ENCODE assay signal across 8 cellular contexts in genomic region chr14:64878775-64879634, GRCh38. TPM values are rescaled to one million over a fixed set of nuclear protein-coding genes. Genes with fewer than 3 reads are reported as not detected.
DNase-seq lines count a peak whose midpoint lies in the region; ATAC-seq and TF ChIP-seq lines count a peak whose summit lies in the region.

No MANE protein-coding gene starts in this region.

- H3K27me3 Mint-ChIP-seq in CD8-positive, alpha-beta T cell (ENCODE audit: low read depth): peaks cover 14% of the 10 kb centered on the region
- peaks cover 69% of the 10 kb centered on the region for H3K27me3 Mint-ChIP-seq in WTC11 (ENCODE audit: low read depth)
- peaks cover 55% of the 10 kb centered on the region for H3K27me3 Mint-ChIP-seq in stimulated activated memory B cell treated with anti-CD40 and anti-IgM and Interleukin-4, amounts not matched to agents 10 μg/mL and 1 μg/mL and 100 μg/mL, for 72 hours

- TF ChIP-seq CTCF in CD8-positive, alpha-beta T cell (IDR thresholded peaks at IDR 0.05): no peak
- no peak for TF ChIP-seq CTCF in WTC11 (IDR thresholded peaks at IDR 0.05)

- H3K9me3 ChIP-seq in CD8-positive, alpha-beta T cell (ENCODE audit: low read length): no peaks in the 10 kb centered on the region
- H3K9me3 ChIP-seq in iPS-18a (ENCODE audit: control insufficient read depth, low read depth, low read length): no peaks in the 10 kb centered on the region

- no peaks in the 10 kb centered on the region for H3K36me3 Mint-ChIP-seq in CD8-positive, alpha-beta T cell
- H3K36me3 Mint-ChIP-seq in WTC11: no peaks in the 10 kb centered on the region
- no peaks in the 10 kb centered on the region for H3K36me3 Mint-ChIP-seq in stimulated activated memory B cell treated with anti-CD40 and anti-IgM and Interleukin-4, amounts not matched to agents 10 μg/mL and 1 μg/mL and 100 μg/mL, for 72 hours

- H3K4me3 Mint-ChIP-seq in CD8-positive, alpha-beta T cell: peak overlapping the region; percentile 59
- peak overlapping the region; percentile 75 for H3K4me3 Mint-ChIP-seq in WTC11
- H3K4me3 Mint-ChIP-seq in stimulated activated memory B cell treated with anti-CD40 and anti-IgM and Interleukin-4, amounts not matched to agents 10 μg/mL and 1 μg/mL and 100 μg/mL, for 72 hours: peak overlapping the region; percentile 53

- H3K27ac ChIP-seq in CD8-positive, alpha-beta T cell (ENCODE audit: low read depth, low read length): no peak overlapping the region
- H3K27ac ChIP-seq in iPS-18a (ENCODE audit: low read length): no peak overlapping the region

- no peaks in the 10 kb centered on the region for H3K36me3 ChIP-seq in CD8-positive, alpha-beta T cell (ENCODE audit: insufficient read depth, low read length)
- no peaks in the 10 kb centered on the region for H3K36me3 ChIP-seq in iPS-18a (ENCODE audit: control insufficient read depth, low read depth, low read length)

- no peak overlapping the region for H3K9ac ChIP-seq in iPS-18a (ENCODE audit: low read length)

- ATAC-seq in CD8-positive, alpha-beta T cell: no peak
- peak; percentile 13 for ATAC-seq in HG03432 (IDR thresholded peaks at IDR 0.05; ENCODE audit: unreplicated experiment)
- ATAC-seq in WTC11: peak; percentile 30
- peak; percentile 24 for ATAC-seq in stimulated activated memory B cell treated with anti-CD40 and anti-IgM and Interleukin-4, amounts not matched to agents 10 μg/mL and 1 μg/mL and 100 μg/mL, for 72 hours
- ATAC-seq in GM21786 (IDR thresholded peaks at IDR 0.05; ENCODE audit: unreplicated experiment): no peak
- ATAC-seq in GM21737 (IDR thresholded peaks at IDR 0.05; ENCODE audit: unreplicated experiment): no peak

- H3K4me1 Mint-ChIP-seq in CD8-positive, alpha-beta T cell (ENCODE audit: low read depth): peaks cover 8% of the 10 kb centered on the region
- peaks cover 18% of the 10 kb centered on the region for H3K4me1 Mint-ChIP-seq in WTC11
- peaks cover 15% of the 10 kb centered on the region for H3K4me1 Mint-ChIP-seq in stimulated activated memory B cell treated with anti-CD40 and anti-IgM and Interleukin-4, amounts not matched to agents 10 μg/mL and 1 μg/mL and 100 μg/mL, for 72 hours

- H3K4me1 ChIP-seq in CD8-positive, alpha-beta T cell (ENCODE audit: insufficient read depth, low read length): no peaks in the 10 kb centered on the region
- peaks cover 11% of the 10 kb centered on the region for H3K4me1 ChIP-seq in iPS-18a (ENCODE audit: control insufficient read depth, low read depth, low read length)

- no peaks in the 10 kb centered on the region for H3K27me3 ChIP-seq in CD8-positive, alpha-beta T cell (ENCODE audit: insufficient read depth, low read length)
- H3K27me3 ChIP-seq in iPS-18a (ENCODE audit: control insufficient read depth, insufficient read depth, low read length): peaks cover 64% of the 10 kb centered on the region

- peak in 1 of 7 experiments; percentile 5 for DNase-seq in CD8-positive, alpha-beta T cell
- DNase-seq in WTC11 (ENCODE audit: low spot score) (peak; percentile 41), pons (ENCODE audit: low spot score) (no peak)

- CTCF ChIA-PET in CD8-positive, alpha-beta T cell (lab: Charles Lee): interaction anchor here (1.7 to 7.0 kb wide), 2 partner anchors 13 to 14 kb away, joined by 4 to 51 read pairs; no protein-coding TSS in a partner anchor
- CTCF ChIA-PET in WTC11 (lab: Charles Lee): interaction anchor here (0.6 to 4.4 kb wide), 14 partner anchors 9 to 141 kb away, joined by 3 to 65 read pairs (median 6); no protein-coding TSS in a partner anchor

- peak overlapping the region; percentile 51 for H3K4me3 ChIP-seq in CD8-positive, alpha-beta T cell (ENCODE audit: low read depth, low read length)
- H3K4me3 ChIP-seq in iPS-18a (ENCODE audit: low read length): peak overlapping the region; percentile 77

- POLR2A ChIA-PET in CD8-positive, alpha-beta T cell (lab: Charles Lee): interaction anchor here (1.3 to 1.4 kb wide), 3 partner anchors 36 to 223 kb away, joined by 3 read pairs; partner anchors contain the start of gene MAX
- POLR2A ChIA-PET in WTC11 (lab: Charles Lee): interaction anchor here (0.5 to 1.8 kb wide), 3 partner anchors 13 to 932 kb away, joined by 3 to 5 read pairs (median 3); no protein-coding TSS in a partner anchor

- intact Hi-C loops in CD8-positive, alpha-beta T cell (cut with DNase I, micrococcal nuclease): no loop called here

- no peak overlapping the region for H3K27ac Mint-ChIP-seq in CD8-positive, alpha-beta T cell
- no peak overlapping the region for H3K27ac Mint-ChIP-seq in WTC11
- no peak overlapping the region for H3K27ac Mint-ChIP-seq in stimulated activated memory B cell treated with anti-CD40 and anti-IgM and Interleukin-4, amounts not matched to agents 10 μg/mL and 1 μg/mL and 100 μg/mL, for 72 hours

- no peaks in the 10 kb centered on the region for H3K9me3 Mint-ChIP-seq in CD8-positive, alpha-beta T cell
- no peaks in the 10 kb centered on the region for H3K9me3 Mint-ChIP-seq in WTC11
- no peaks in the 10 kb centered on the region for H3K9me3 Mint-ChIP-seq in stimulated activated memory B cell treated with anti-CD40 and anti-IgM and Interleukin-4, amounts not matched to agents 10 μg/mL and 1 μg/mL and 100 μg/mL, for 72 hours

TF ChIP-seq in WTC11, 78 proteins besides CTCF, POLR2A, EP300 and RAD21:
- no peak for TF ChIP-seq ELF4 (CRISPR knock-in tag; IDR thresholded peaks at IDR 0.05; ENCODE audit: low read depth)
- TF ChIP-seq ZNF219 (CRISPR knock-in tag; IDR thresholded peaks at IDR 0.05; ENCODE audit: borderline replicate concordance): 0 out of 2 replicates have a peak, but pooled peaks have one; percentile 23
TF ChIP-seq in WTC11: peak in this region for 1.

RNA-seq across cellular contexts. Expression of gene SPTB, which starts 0.7 kb away (rescaled TPM):
- not detected for total RNA-seq in CD8-positive, alpha-beta T cell
- 2.5 to 3.2 TPM (median 2.8 TPM) in 3 replicates for total RNA-seq in WTC11 (2021)

RNA-seq across cellular contexts. Expression of gene CHURC1, which starts 35.2 kb away (rescaled TPM):
- 10 to 100 TPM; 43.9 to 46.7 TPM for total RNA-seq in CD8-positive, alpha-beta T cell
- 47.3 to 52.4 TPM (median 49.1 TPM) in 3 replicates for total RNA-seq in WTC11 (2021)

Comparison
In these comparisons a context has a peak if more than half of its experiments do, and no peak if none do; other contexts are left out.
1. ATAC-seq: peak in HG03432 (single experiment), WTC11 (single experiment) and stimulated activated memory B cell treated with anti-CD40 and anti-IgM and Interleukin-4, amounts not matched to agents 10 μg/mL and 1 μg/mL and 100 μg/mL, for 72 hours (single experiment); none in CD8-positive, alpha-beta T cell (single experiment), GM21786 (single experiment) and GM21737 (single experiment).
2. Peak in every context shown above with its lines, with median percentiles within 50 percentile points of each other: H3K4me3 Mint-ChIP-seq.